In the genomic region with DNA sequence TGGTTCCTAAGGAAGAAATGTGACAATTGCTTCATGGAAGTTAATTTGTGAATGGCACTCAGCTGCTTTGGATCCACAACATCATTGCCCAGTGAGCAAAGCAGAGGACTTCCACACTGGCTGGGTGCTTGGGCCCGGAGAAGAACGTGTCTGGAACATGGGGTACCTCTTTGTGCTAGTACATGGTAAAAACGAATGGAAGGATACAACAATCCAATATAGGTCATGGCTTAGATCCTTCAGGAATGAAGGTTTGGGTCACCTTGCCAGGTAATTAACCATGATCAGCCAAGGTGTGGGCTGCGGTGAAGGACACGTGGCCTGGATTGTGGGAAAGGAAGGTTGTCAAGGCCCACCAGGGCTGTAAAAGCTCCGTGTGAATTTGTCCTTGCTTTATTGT, we compare ENCODE assay signal across 17 cellular contexts.
A peak's percentile ranks its signal among the peaks of the same experiment; 100 is the strongest.
DNase-seq lines count a peak whose midpoint lies in the region; ATAC-seq and TF ChIP-seq lines count a peak whose summit lies in the region.
"Had no signal": no experiment of that assay in that cellular context is flagged by ENCODE, and none has a peak within 500 bp of the region (broad histone marks: within the 10 kb centered on the region; RNA-seq: fewer than 3 reads in every experiment).

No MANE protein-coding gene starts in this region.

- H2AK5ac ChIP-seq in IMR-90 (ENCODE audit: low read depth, low read length) = peak overlapping the region; percentile 35; the same call in 1 of the 2 replicates

- H3K4ac ChIP-seq in IMR-90 (ENCODE audit: low read depth, low read length) = peak overlapping the region; percentile 40; the same call in 1 of the 2 replicates

- H4K5ac ChIP-seq in IMR-90 (ENCODE audit: low read depth, low read length) = no peak overlapping the region

- H3K4me3 ChIP-seq in IMR-90 (ENCODE audit: insufficient read depth, low read depth, low read length) (no peak overlapping the region), esophagus muscularis mucosa (no peak overlapping the region), lower leg skin (ENCODE audit: low read depth, poor library complexity, severe bottlenecking) (no peak overlapping the region)
- H3K4me3 ChIP-seq: A549; BLaER1 treated with 17β-estradiol and CSF1 and Interleukin-3, amounts not matched to agents 10 nM and 100 nM had no signal

- H2AK9ac ChIP-seq in IMR-90 (replicated peaks; ENCODE audit: low read depth, low read length, poor library complexity) = no peak overlapping the region

- H3K14ac ChIP-seq in IMR-90 (replicated peaks; ENCODE audit: low read depth, low read length) = 0 out of 2 replicates have a peak overlapping the region, but pooled peaks have one; percentile 10

- intact Hi-C loops in IMR-90 (cut with micrococcal nuclease) (no loop called here), esophagus muscularis mucosa (cut with DNase I) (no loop called here), lower leg skin (cut with DNase I; ENCODE audit: low total_unique reads) (no loop called here)

- no peak overlapping the region for H3K4me2 ChIP-seq in IMR-90 (ENCODE audit: low read depth, low read length)
- H3K4me2 ChIP-seq: A549 had no signal

- H3K18ac ChIP-seq in IMR-90 (ENCODE audit: low read depth, low read length) = no peak overlapping the region; the same call in 1 of the 2 replicates

- POLR2A ChIA-PET in IMR-90 (lab: Charles Lee; ENCODE audit: unreplicated experiment) = no interaction called here

- no peak overlapping the region for H2BK5ac ChIP-seq in IMR-90 (ENCODE audit: low read depth, low read length, poor library complexity, severe bottlenecking)

- dilution Hi-C loops in IMR-90 (cut with HindIII; ENCODE audit: low sequenced_read_pairs, unreplicated experiment) = no loop called here

- TF ChIP-seq RAD21 in IMR-90 (IDR thresholded peaks at IDR 0.05; ENCODE audit: low read length) = no peak

- no TSS peak for BruUV-seq in IMR-90 (replicated peaks; lab: Mats Ljungman, UMichigan)

- no peak for TF ChIP-seq POLR2A in IMR-90 (IDR thresholded peaks at IDR 0.05; ENCODE audit: low read depth, low read length)
- TF ChIP-seq POLR2A in esophagus muscularis mucosa (IDR thresholded peaks at IDR 0.05; ENCODE audit: low read depth) = no peak
- no peak for TF ChIP-seq POLR2A in lower leg skin (IDR thresholded peaks at IDR 0.05)

- H4K91ac ChIP-seq in IMR-90 (ENCODE audit: insufficient read depth, low read depth, low read length) = 0 out of 2 replicates have a peak overlapping the region, but pooled peaks have one; percentile 53

- CTCF ChIA-PET in IMR-90 (lab: Yijun Ruan, JAX) = no interaction called here

- 100% methylated on average over 2 of the region's 6 CpGs; no CpG with 5 or more reads in 1 of the 2 experiments for WGBS in IMR-90 (ENCODE audit: extremely low coverage in 2 of 2, insufficient read length in 1 of 2), 2 experiments
- over 99% methylated on average over 6 of the region's 6 CpGs for WGBS in esophagus muscularis mucosa
- 84 to 90% methylated on average over 6 of the region's 6 CpGs for WGBS in lower leg skin, 2 donors

- in situ Hi-C loops in IMR-90 (cut with MboI; ENCODE audit: low sequenced_read_pairs) = no loop called here

- H3K27me3 ChIP-seq in IMR-90 (ENCODE audit: control insufficient read depth, insufficient read depth, low read length) (no peaks in the 10 kb centered on the region), esophagus muscularis mucosa (no peaks in the 10 kb centered on the region)
- H3K27me3 ChIP-seq: BLaER1 treated with 17β-estradiol and CSF1 and Interleukin-3, amounts not matched to agents 10 nM and 100 nM had no signal

- H4K8ac ChIP-seq in IMR-90 (ENCODE audit: low read depth in 2 of 2, low read length in 2 of 2) = no peak overlapping the region

- TF ChIP-seq EP300 in esophagus muscularis mucosa (IDR thresholded peaks at IDR 0.05) = no peak

- H3K36me3 ChIP-seq in IMR-90 (ENCODE audit: control insufficient read depth, insufficient read depth, low read length) = no peaks in the 10 kb centered on the region
- no peaks in the 10 kb centered on the region for H3K36me3 ChIP-seq in esophagus muscularis mucosa
- H3K36me3 ChIP-seq: BLaER1 treated with 17β-estradiol and CSF1 and Interleukin-3, amounts not matched to agents 10 nM and 100 nM had no signal

- peaks cover 9% of the 10 kb centered on the region for H3K4me1 ChIP-seq in IMR-90 (ENCODE audit: control insufficient read depth, insufficient read depth, low read length)
- peaks cover 0 to 17% (median 15%) of the 10 kb centered on the region in 4 donors for H3K4me1 ChIP-seq in esophagus muscularis mucosa
- H3K4me1 ChIP-seq: A549, Caco-2 had no signal

- no peaks in the 10 kb centered on the region for H3K79me1 ChIP-seq in IMR-90 (ENCODE audit: low read depth in 1 of 2, low read length in 2 of 2)

- no peak overlapping the region; the same call in 2 of the 3 replicates for H2BK15ac ChIP-seq in IMR-90 (ENCODE audit: low read depth, low read length)

- TF ChIP-seq CTCF in IMR-90 (conservative IDR thresholded peaks at IDR 0.05; ENCODE audit: low read depth, low read length) = no peak
- TF ChIP-seq CTCF in esophagus muscularis mucosa (IDR thresholded peaks at IDR 0.05) = no peak
- no peak for TF ChIP-seq CTCF in lower leg skin (IDR thresholded peaks at IDR 0.05)

- H2BK20ac ChIP-seq in IMR-90 (ENCODE audit: low read depth, low read length) = 0 out of 2 replicates have a peak overlapping the region, but pooled peaks have one; percentile 72

- DNase-seq in IMR-90 (no peak), esophagus muscularis mucosa (ENCODE audit: extremely low spot score) (peak; percentile 62), lower leg skin (ENCODE audit: low spot score in 2 of 2) (peak; percentile 3 to 73), mesenteric fat pad (ENCODE audit: low spot score) (peak; percentile 28), 8988T (no peak), RPMI8226 (no peak)
- no peak for DNase-seq in NK-92 treated with Interleukin-12 subunit alpha and Interleukin-12 subunit beta, amount 100 ng/mL, for 24 hours (lab: John Stamatoyannopoulos, UW)
- DNase-seq: AML-193; Caco-2; Calu3; CD4-positive, alpha-beta T cell; CD8-positive, alpha-beta T cell; DMS79 treated with DMSO at 0.1 percent for 48 hours; GF-D8 had no signal

- H2AFZ ChIP-seq in IMR-90 (replicated peaks; ENCODE audit: low read length, poor library complexity) = no peak overlapping the region

- H3K56ac ChIP-seq in IMR-90 (ENCODE audit: extremely low read depth, insufficient read depth, low read length) = no peak overlapping the region

- H3K9me3 ChIP-seq in IMR-90 (ENCODE audit: control insufficient read depth, insufficient read depth, low read length) (no peaks in the 10 kb centered on the region), esophagus muscularis mucosa (no peaks in the 10 kb centered on the region)
- H3K9me3 ChIP-seq: A549; BLaER1 treated with 17β-estradiol and CSF1 and Interleukin-3, amounts not matched to agents 10 nM and 100 nM; Caco-2 had no signal

- H3K9me1 ChIP-seq in IMR-90 (ENCODE audit: insufficient read depth, low read length) = peaks cover 11% of the 10 kb centered on the region

- peak overlapping the region; percentile 85 for H2BK120ac ChIP-seq in IMR-90 (ENCODE audit: low read depth, low read length)

- ATAC-seq in IMR-90 (ENCODE audit: low read depth) = no peak
- ATAC-seq: A549; CD8-positive, alpha-beta T cell had no signal

- H3K27ac ChIP-seq in IMR-90 (ENCODE audit: insufficient read depth, low read length) (no peak overlapping the region), esophagus muscularis mucosa (replicated peaks in 1 of 4) (no peak overlapping the region)
- H3K27ac ChIP-seq: A549; BLaER1 treated with 17β-estradiol and CSF1 and Interleukin-3, amounts not matched to agents 10 nM and 100 nM; C4-2B had no signal

- no peak overlapping the region for H3K23ac ChIP-seq in IMR-90 (ENCODE audit: low read depth, low read length)

- H3K9ac ChIP-seq in IMR-90 (ENCODE audit: low read depth, low read length) = no peak overlapping the region
- H3K9ac ChIP-seq: BLaER1 treated with 17β-estradiol and CSF1 and Interleukin-3, amounts not matched to agents 10 nM and 100 nM had no signal

- H4K20me1 ChIP-seq in IMR-90 (ENCODE audit: insufficient read depth, low read length) = no peaks in the 10 kb centered on the region
- H4K20me1 ChIP-seq: BLaER1 treated with 17β-estradiol and CSF1 and Interleukin-3, amounts not matched to agents 10 nM and 100 nM had no signal

TF ChIP-seq in IMR-90, 13 proteins besides CTCF, POLR2A, EP300 and RAD21:
- TF ChIP-seq CEBPB (IDR thresholded peaks at IDR 0.05; ENCODE audit: low read depth, low read length) (no peak), MXI1 (IDR thresholded peaks at IDR 0.05; ENCODE audit: borderline replicate concordance, low read depth, low read length) (no peak), NFE2L2 (IDR thresholded peaks at IDR 0.05; ENCODE audit: low read depth, low read length) (no peak), MAZ (IDR thresholded peaks at IDR 0.05; ENCODE audit: borderline replicate concordance, low read depth, low read length) (no peak), RFX5 (IDR thresholded peaks at IDR 0.05; ENCODE audit: low read depth, low read length) (no peak), MAFK (IDR thresholded peaks at IDR 0.05; ENCODE audit: low read depth, low read length) (no peak), SMC3 (IDR thresholded peaks at IDR 0.05; ENCODE audit: low read depth, low read length) (no peak), FOS (IDR thresholded peaks at IDR 0.05; ENCODE audit: low read depth, low read length) (no peak), CHD1 (IDR thresholded peaks at IDR 0.05; ENCODE audit: low read depth, low read length) (no peak), BHLHE40 (IDR thresholded peaks at IDR 0.05; ENCODE audit: low read depth, low read length) (no peak), RCOR1 (IDR thresholded peaks at IDR 0.05; ENCODE audit: insufficient replicate concordance, low read length) (no peak)
- TF ChIP-seq, protein P1, sequence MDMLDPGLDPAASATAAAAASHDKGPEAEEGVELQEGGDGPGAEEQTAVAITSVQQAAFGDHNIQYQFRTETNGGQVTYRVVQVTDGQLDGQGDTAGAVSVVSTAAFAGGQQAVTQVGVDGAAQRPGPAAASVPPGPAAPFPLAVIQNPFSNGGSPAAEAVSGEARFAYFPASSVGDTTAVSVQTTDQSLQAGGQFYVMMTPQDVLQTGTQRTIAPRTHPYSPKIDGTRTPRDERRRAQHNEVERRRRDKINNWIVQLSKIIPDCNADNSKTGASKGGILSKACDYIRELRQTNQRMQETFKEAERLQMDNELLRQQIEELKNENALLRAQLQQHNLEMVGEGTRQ (IDR thresholded peaks at IDR 0.05; ENCODE audit: low read depth, low read length) = no peak
- TF ChIP-seq, protein P2, sequence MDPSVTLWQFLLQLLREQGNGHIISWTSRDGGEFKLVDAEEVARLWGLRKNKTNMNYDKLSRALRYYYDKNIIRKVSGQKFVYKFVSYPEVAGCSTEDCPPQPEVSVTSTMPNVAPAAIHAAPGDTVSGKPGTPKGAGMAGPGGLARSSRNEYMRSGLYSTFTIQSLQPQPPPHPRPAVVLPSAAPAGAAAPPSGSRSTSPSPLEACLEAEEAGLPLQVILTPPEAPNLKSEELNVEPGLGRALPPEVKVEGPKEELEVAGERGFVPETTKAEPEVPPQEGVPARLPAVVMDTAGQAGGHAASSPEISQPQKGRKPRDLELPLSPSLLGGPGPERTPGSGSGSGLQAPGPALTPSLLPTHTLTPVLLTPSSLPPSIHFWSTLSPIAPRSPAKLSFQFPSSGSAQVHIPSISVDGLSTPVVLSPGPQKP (IDR thresholded peaks at IDR 0.05; ENCODE audit: borderline replicate concordance, low read depth, low read length) = no peak

Comparison
In these comparisons a context has a peak if more than half of its experiments do, and no peak if none do; other contexts are left out.
1. DNase-seq: peak in esophagus muscularis mucosa (single experiment), lower leg skin (2 of 2) and mesenteric fat pad (single experiment); none in IMR-90 (single experiment), 8988T (single experiment), RPMI8226 (single experiment) and NK-92 treated with Interleukin-12 subunit alpha and Interleukin-12 subunit beta, amount 100 ng/mL, for 24 hours (single experiment).